In genomic region chr17:31386542-31387075, GRCh38 we compare ENCODE assay signal across 24 cellular contexts.
"Had no signal": no experiment of that assay in that cellular context is flagged by ENCODE, and none has a peak within 500 bp of the region (broad histone marks: within the 10 kb centered on the region; RNA-seq: fewer than 3 reads in every experiment).

No MANE protein-coding gene starts in this region.

- H3K27ac Mint-ChIP-seq: activated naive CD4-positive, alpha-beta T cell treated with anti-CD3 and anti-CD28 coated beads, Interleukin-2, amount 10 ng/mL, durations not matched to agents 7 days and 5 days; activated naive CD8-positive, alpha-beta T cell treated with anti-CD3 and anti-CD28 coated beads for 36 hours; activated T-cell treated with anti-CD3 and anti-CD28 coated beads, Interleukin-2, amount 50 U/mL, for 72 hours; activated T-helper 2 cell treated with anti-CD3 and anti-CD28 coated beads, Interferon-gamma antibody, Interleukin-2, Interleukin-4, amounts not matched to agents 10 μg/mL and 5 μg/mL and 100 μg/mL, durations not matched to agents 14 hours and 24 hours and 36 hours had no signal

- ATAC-seq: activated CD4-positive, CD25-positive, alpha-beta regulatory T cell treated with anti-CD3 and anti-CD28 coated beads, Interleukin-2, amount 50 U/mL, for 24 hours; activated T-cell treated with anti-CD3 and anti-CD28 coated beads, Interleukin-2, amount 50 U/mL, for 72 hours; Panc1; Right ventricle myocardium inferior had no signal

- DNase-seq: activated CD4-positive, alpha-beta T cell treated with anti-CD3 and anti-CD28 coated beads for 48 hours; activated CD4-positive, alpha-beta T cell treated with anti-CD3 and anti-CD28 coated beads, Interleukin-2, amount 50 U/mL, for 4 hours; activated gamma-delta T cell treated with Interleukin-2 at 50 U/mL for 16 hours; activated naive CD4-positive, alpha-beta T cell treated with anti-CD3 and anti-CD28 coated beads, Interleukin-2, amount 10 ng/mL, durations not matched to agents 7 days and 5 days; activated naive CD8-positive, alpha-beta T cell treated with anti-CD3 and anti-CD28 coated beads for 36 hours; activated T-cell treated with anti-CD3 and anti-CD28 coated beads for 4 hours; activated T-cell treated with anti-CD3 and anti-CD28 coated beads, Interleukin-2, amount 50 U/mL, for 72 hours; brain microvascular endothelial cell; Karpas-422; MM.1S; NCI-H146; NCI-H187 treated with DMSO at 0.1 percent for 48 hours; NCI-H2081 treated with DMSO at 0.1 percent for 48 hours; NCI-H226; NK-92 treated with Interleukin-12 subunit alpha and Interleukin-12 subunit beta, amount 100 ng/mL, for 24 hours; OCI-M1; RPMI8226; SW 1271 had no signal

- H3K36me3 Mint-ChIP-seq: activated naive CD4-positive, alpha-beta T cell treated with anti-CD3 and anti-CD28 coated beads, Interleukin-2, amount 10 ng/mL, durations not matched to agents 7 days and 5 days had no signal

- H3K4me3 Mint-ChIP-seq: activated naive CD4-positive, alpha-beta T cell treated with anti-CD3 and anti-CD28 coated beads, Interleukin-2, amount 10 ng/mL, durations not matched to agents 7 days and 5 days; activated naive CD8-positive, alpha-beta T cell treated with anti-CD3 and anti-CD28 coated beads for 36 hours; activated T-cell treated with anti-CD3 and anti-CD28 coated beads, Interleukin-2, amount 50 U/mL, for 72 hours had no signal

- H3K36me3 ChIP-seq: cardiac muscle cell had no signal

- H3K4me3 ChIP-seq: cardiac muscle cell, SK-N-MC had no signal

- H3K9me3 Mint-ChIP-seq: activated naive CD4-positive, alpha-beta T cell treated with anti-CD3 and anti-CD28 coated beads, Interleukin-2, amount 10 ng/mL, durations not matched to agents 7 days and 5 days; activated naive CD8-positive, alpha-beta T cell treated with anti-CD3 and anti-CD28 coated beads for 36 hours; activated T-cell treated with anti-CD3 and anti-CD28 coated beads, Interleukin-2, amount 50 U/mL, for 72 hours; activated T-helper 2 cell treated with anti-CD3 and anti-CD28 coated beads, Interferon-gamma antibody, Interleukin-2, Interleukin-4, amounts not matched to agents 10 μg/mL and 5 μg/mL and 100 μg/mL, durations not matched to agents 14 hours and 24 hours and 36 hours had no signal

- H3K27ac ChIP-seq: brain microvascular endothelial cell, cardiac muscle cell, SK-N-MC had no signal
